In genomic region chr2:218257390-218257981, GRCh38 we compare ENCODE assay signal across 8 cellular contexts. TPM values are rescaled to one million over a fixed set of nuclear protein-coding genes. Genes with fewer than 3 reads are reported as not detected.
DNase-seq lines count a peak whose midpoint lies in the region; ATAC-seq and TF ChIP-seq lines count a peak whose summit lies in the region.

No MANE protein-coding gene starts in this region.

- H3K36me3 ChIP-seq in DND-41 (ENCODE audit: insufficient read depth, low read length) (peaks cover 37% of the 10 kb centered on the region), HUES48 (ENCODE audit: control insufficient read depth, insufficient read depth, low read length) (peaks cover 37% of the 10 kb centered on the region), thoracic aorta (peaks cover 27% of the 10 kb centered on the region)

- no peak overlapping the region for H3K9ac ChIP-seq in DND-41 (ENCODE audit: low read depth, low read length)
- H3K9ac ChIP-seq in HUES48 (ENCODE audit: low read depth, low read length) = no peak overlapping the region

- no peak overlapping the region for H3K27ac ChIP-seq in DND-41 (ENCODE audit: low read length)
- H3K27ac ChIP-seq in HUES48 (ENCODE audit: low read depth, low read length) = peak overlapping the region; percentile 27
- peak overlapping the region in 1 of 2 donors; percentile 37 for H3K27ac ChIP-seq in thoracic aorta

- H3K4me2 ChIP-seq in DND-41 (ENCODE audit: insufficient read depth, low read length) = no peak overlapping the region

- no peak overlapping the region for H2AFZ ChIP-seq in DND-41 (ENCODE audit: low read depth, low read length)

- H3K27ac Mint-ChIP-seq in natural killer cell = peak overlapping the region; percentile 90 to 92

- peaks cover 24 to 41% of the 10 kb centered on the region in 2 donors for H3K4me1 Mint-ChIP-seq in natural killer cell

- TF ChIP-seq CTCF in DND-41 (IDR thresholded peaks at IDR 0.05; ENCODE audit: borderline replicate concordance, extremely low read depth, low read length, poor library complexity, severe bottlenecking) (peak; percentile 75), choroid plexus epithelial cell (conservative IDR thresholded peaks at IDR 0.05; ENCODE audit: low read depth, low read length) (peak; percentile 77), natural killer cell (IDR thresholded peaks at IDR 0.05) (peak; percentile 73), thoracic aorta (IDR thresholded peaks at IDR 0.05) (peak; percentile 44)

- H3K27me3 ChIP-seq in DND-41 (ENCODE audit: insufficient read depth, low read length, poor library complexity) (no peaks in the 10 kb centered on the region), HUES48 (ENCODE audit: control insufficient read depth, insufficient read depth, low read length) (no peaks in the 10 kb centered on the region), thoracic aorta (replicated peaks; ENCODE audit: insufficient read depth) (no peaks in the 10 kb centered on the region)

- H3K9me3 Mint-ChIP-seq in natural killer cell = no peaks in the 10 kb centered on the region

- H3K4me1 ChIP-seq in DND-41 (ENCODE audit: insufficient read depth, low read length) = no peaks in the 10 kb centered on the region
- peaks cover 19% of the 10 kb centered on the region for H3K4me1 ChIP-seq in HUES48 (ENCODE audit: control insufficient read depth, insufficient read depth, low read length)
- H3K4me1 ChIP-seq in thoracic aorta (ENCODE audit: control insufficient read depth in 1 of 2, low read depth in 2 of 2) = peaks cover 15 to 42% of the 10 kb centered on the region in 2 donors

- DNase-seq in DND-41 (peak; percentile 52), choroid plexus epithelial cell (ENCODE audit: low read depth) (peak; percentile 46), natural killer cell (peak; percentile 69), thoracic aorta (ENCODE audit: low spot score) (no peak), COR-L47 (lab: John Stamatoyannopoulos, UW) (no peak)

- peaks cover 23% of the 10 kb centered on the region for H3K36me3 Mint-ChIP-seq in natural killer cell

- H3K9me3 ChIP-seq in DND-41 (ENCODE audit: insufficient read depth, low read length, severe bottlenecking) = no peaks in the 10 kb centered on the region
- no peaks in the 10 kb centered on the region for H3K9me3 ChIP-seq in HUES48 (ENCODE audit: control insufficient read depth, insufficient read depth, low read length)
- no peaks in the 10 kb centered on the region for H3K9me3 ChIP-seq in thoracic aorta

- intact Hi-C loops in natural killer cell (cut with micrococcal nuclease) = loop anchor here (1.0 to 5.0 kb wide), 3 partner anchors 35 to 88 kb away; no protein-coding TSS in a partner anchor

- 0 out of 2 replicates have a peak, but pooled peaks cover under 1% of the 10 kb centered on the region for H4K20me1 ChIP-seq in DND-41 (ENCODE audit: insufficient read depth, low read length)

- no peaks in the 10 kb centered on the region for H3K27me3 Mint-ChIP-seq in natural killer cell (ENCODE audit: low read depth in 2 of 2)

- no peaks in the 10 kb centered on the region for H3K79me2 ChIP-seq in DND-41 (ENCODE audit: insufficient read depth, low read length)

- peak overlapping the region; percentile 62 for H3K4me3 Mint-ChIP-seq in natural killer cell

- peak; percentile 54 for ATAC-seq in DND-41 (ENCODE audit: insufficient read depth, low read depth)
- ATAC-seq in GM21367 (IDR thresholded peaks at IDR 0.05; ENCODE audit: unreplicated experiment) = peak; percentile 72
- peak; percentile 60 to 64 for ATAC-seq in activated CD4-positive, CD25-positive, alpha-beta regulatory T cell treated with anti-CD3 and anti-CD28 coated beads, Interleukin-2, amount 50 U/mL, for 24 hours
- ATAC-seq in natural killer cell = peak; percentile 82 to 92 (median 92)
- ATAC-seq in thoracic aorta (ENCODE audit: insufficient number of reproducible peaks, low FRiP score, low read depth) = no peak

- H3K4me3 ChIP-seq in DND-41 (ENCODE audit: low read depth in 1 of 2, low read length in 2 of 2) (no peak overlapping the region), HUES48 (ENCODE audit: low read depth, low read length) (no peak overlapping the region), choroid plexus epithelial cell (ENCODE audit: low read depth, low read length) (no peak overlapping the region), thoracic aorta (no peak overlapping the region)

RNA-seq across cellular contexts. Expression of gene GPBAR1, which starts 3.3 kb away (rescaled TPM):
- total RNA-seq in natural killer cell (1 to 10 TPM; 1.4 to 3.3 (median 2.6) TPM), thoracic aorta (1 to 10 TPM; 3.5 to 4.2 TPM)

RNA-seq across cellular contexts. Expression of gene AAMP, which starts 12.5 kb away (rescaled TPM):
- 10 to 100 TPM; 52.5 to 61.6 (median 60.0) TPM for total RNA-seq in natural killer cell
- total RNA-seq in thoracic aorta = 10 to 100 TPM; 95.9 to 97.5 TPM

RNA-seq across cellular contexts. Expression of gene PNKD, which starts 12.8 kb away (rescaled TPM):
- 10 to 100 TPM; 18.8 to 21.3 (median 18.9) TPM for total RNA-seq in natural killer cell
- total RNA-seq in thoracic aorta = 10 to 100 TPM; 19.4 to 38.4 TPM

RNA-seq across cellular contexts. Expression of gene TMBIM1, which starts 34.8 kb away (rescaled TPM):
- total RNA-seq in natural killer cell = 100 to 1,000 TPM in 1 of 3 donors, 10 to 100 TPM in 2; 84.9 to 107 (median 95.1) TPM
- 100 to 1,000 TPM; 324 to 369 TPM for total RNA-seq in thoracic aorta

RNA-seq across cellular contexts. Expression of gene ARPC2, which starts 40.5 kb away (rescaled TPM):
- total RNA-seq in natural killer cell = 100 to 1,000 TPM; 824 to 880 (median 830) TPM
- 100 to 1,000 TPM; 378 to 469 TPM for total RNA-seq in thoracic aorta

Comparison
In these comparisons a context has a peak if more than half of its experiments do, and no peak if none do; other contexts are left out.
1. DNase-seq: peak in DND-41 (single experiment), choroid plexus epithelial cell (single experiment) and natural killer cell (single experiment); none in thoracic aorta (single experiment) and COR-L47 (single experiment).
2. Peak in every context shown above with its lines, with median percentiles within 50 percentile points of each other: CTCF ChIP-seq.